In genomic region chr13:20188649-20189553, GRCh38 we compare ENCODE assay signal across 1 cellular context.
TF ChIP-seq lines count a peak whose summit lies in the region.

No MANE protein-coding gene starts in this region.

TF ChIP-seq in HCT116, 20 proteins besides CTCF, POLR2A, EP300 and RAD21 (continued from another document):
- TF ChIP-seq REST (IDR thresholded peaks at IDR 0.05; ENCODE audit: low read depth), result no peak
- TF ChIP-seq SRF (IDR thresholded peaks at IDR 0.05; ENCODE audit: low read depth), result no peak
- TF ChIP-seq JUND (IDR thresholded peaks at IDR 0.05), result no peak
- no peak for TF ChIP-seq ZBTB33 (IDR thresholded peaks at IDR 0.05; ENCODE audit: extremely low read depth, insufficient replicate concordance, low read length)
